Comparison of ENCODE assay signal across 1 cellular context in genomic region chr19:18476507-18477041, GRCh38.
TF ChIP-seq lines count a peak whose summit lies in the region.

No MANE protein-coding gene starts in this region.

TF ChIP-seq in WTC11, 78 proteins besides CTCF, POLR2A, EP300 and RAD21 (continued from another document):
- TF ChIP-seq, protein P1, sequence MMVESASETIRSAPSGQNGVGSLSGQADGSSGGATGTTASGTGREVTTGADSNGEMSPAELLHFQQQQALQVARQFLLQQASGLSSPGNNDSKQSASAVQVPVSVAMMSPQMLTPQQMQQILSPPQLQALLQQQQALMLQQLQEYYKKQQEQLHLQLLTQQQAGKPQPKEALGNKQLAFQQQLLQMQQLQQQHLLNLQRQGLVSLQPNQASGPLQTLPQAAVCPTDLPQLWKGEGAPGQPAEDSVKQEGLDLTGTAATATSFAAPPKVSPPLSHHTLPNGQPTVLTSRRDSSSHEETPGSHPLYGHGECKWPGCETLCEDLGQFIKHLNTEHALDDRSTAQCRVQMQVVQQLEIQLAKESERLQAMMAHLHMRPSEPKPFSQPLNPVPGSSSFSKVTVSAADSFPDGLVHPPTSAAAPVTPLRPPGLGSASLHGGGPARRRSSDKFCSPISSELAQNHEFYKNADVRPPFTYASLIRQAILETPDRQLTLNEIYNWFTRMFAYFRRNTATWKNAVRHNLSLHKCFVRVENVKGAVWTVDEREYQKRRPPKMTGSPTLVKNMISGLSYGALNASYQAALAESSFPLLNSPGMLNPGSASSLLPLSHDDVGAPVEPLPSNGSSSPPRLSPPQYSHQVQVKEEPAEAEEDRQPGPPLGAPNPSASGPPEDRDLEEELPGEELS (CRISPR knock-in tag; IDR thresholded peaks at IDR 0.05) = no peak
- TF ChIP-seq AFF4 (CRISPR knock-in tag; IDR thresholded peaks at IDR 0.05; ENCODE audit: borderline replicate concordance) (no peak), JAZF1 (CRISPR knock-in tag; IDR thresholded peaks at IDR 0.05) (no peak)
